Comparison of ENCODE assay signal across 16 cellular contexts in the genomic region with DNA sequence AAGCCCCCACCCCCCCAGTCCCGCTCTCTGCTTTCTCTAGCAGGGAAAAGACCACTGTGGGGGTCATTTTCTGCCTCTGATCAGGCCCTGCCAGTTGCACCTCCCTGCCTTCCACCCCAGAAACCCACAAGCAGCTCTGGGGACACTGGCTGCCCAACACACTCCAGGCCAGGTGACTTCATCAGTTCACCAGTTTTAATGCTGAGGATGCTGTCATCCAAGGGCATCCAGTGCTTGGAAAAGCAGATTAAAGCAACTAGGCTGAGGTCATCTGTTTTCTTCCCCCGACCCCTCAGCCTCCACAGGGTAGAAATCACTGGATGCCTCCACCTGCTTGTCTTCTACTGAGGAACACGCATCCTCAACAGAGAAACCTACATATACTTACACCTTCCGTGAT.
A peak's percentile ranks its signal among the peaks of the same experiment; 100 is the strongest.
DNase-seq lines count a peak whose midpoint lies in the region; ATAC-seq, FAIRE-seq and TF ChIP-seq lines count a peak whose summit lies in the region.
"Had no signal": no experiment of that assay in that cellular context is flagged by ENCODE, and none has a peak within 500 bp of the region (broad histone marks: within the 10 kb centered on the region; RNA-seq: fewer than 3 reads in every experiment).

No MANE protein-coding gene starts in this region.

- H3K56ac ChIP-seq in H9 (ENCODE audit: insufficient read length, low read depth, low read length) = no peak overlapping the region

- H3K23me2 ChIP-seq in H9 (ENCODE audit: insufficient read length, low read depth, low read length, poor library complexity, severe bottlenecking) = no peaks in the 10 kb centered on the region

- no peak overlapping the region for H3K14ac ChIP-seq in H9 (ENCODE audit: insufficient read depth, low read length)
- H3K14ac ChIP-seq in neuronal stem cell (ENCODE audit: low read length) = no peak overlapping the region

- H3T11ph ChIP-seq in H9 (ENCODE audit: low read length) = no peak overlapping the region

- H4K20me1 ChIP-seq in H9 (ENCODE audit: control insufficient read depth, insufficient read depth, insufficient read length) = no peaks in the 10 kb centered on the region

- no peak for ATAC-seq in GM21825 (IDR thresholded peaks at IDR 0.05; ENCODE audit: unreplicated experiment)

- H3K79me1 ChIP-seq in H9 (ENCODE audit: insufficient read depth, low read depth, low read length, poor library complexity, severe bottlenecking) = no peaks in the 10 kb centered on the region
- no peaks in the 10 kb centered on the region for H3K79me1 ChIP-seq in neuronal stem cell (ENCODE audit: low read depth, low read length)

- no peaks in the 10 kb centered on the region for H3K9me3 ChIP-seq in H9 (ENCODE audit: control insufficient read depth, low read depth, low read length)
- H3K9me3 ChIP-seq in esophagus muscularis mucosa = no peaks in the 10 kb centered on the region
- no peaks in the 10 kb centered on the region for H3K9me3 ChIP-seq in neuronal stem cell (replicated peaks in 1 of 2; ENCODE audit: control insufficient read depth in 2 of 2, insufficient read depth in 1 of 2, low read depth in 1 of 2, low read length in 2 of 2)

- H3K36me3 Mint-ChIP-seq in H9 (ENCODE audit: insufficient read depth in 1 of 3, low read depth in 3 of 3) = no peaks in the 10 kb centered on the region; a peak in 1 of 7 replicates

- H2BK12ac ChIP-seq in H9 (ENCODE audit: insufficient read length, low read depth, low read length) (no peak overlapping the region), neuronal stem cell (ENCODE audit: low read length) (no peak overlapping the region)

- no peak overlapping the region for H3K27ac ChIP-seq in H9 (ENCODE audit: insufficient read length, low read depth, low read length)
- no peak overlapping the region for H3K27ac ChIP-seq in esophagus muscularis mucosa (replicated peaks in 1 of 4)
- no peak overlapping the region for H3K27ac ChIP-seq in neuronal stem cell (replicated peaks; ENCODE audit: low read length)

- FAIRE-seq in HTR-8/SVneo (lab: Jason Lieb, UNC) = peak; percentile 33

- intact Hi-C loops in esophagus muscularis mucosa (cut with DNase I) = no loop called here

- H3K23ac ChIP-seq in H9 (ENCODE audit: insufficient read length, low read depth, low read length) (no peak overlapping the region), neuronal stem cell (ENCODE audit: low read depth, low read length, poor library complexity) (peak overlapping the region; percentile 60)

- H3K4ac ChIP-seq in H9 (ENCODE audit: low read depth, low read length) (no peak overlapping the region), neuronal stem cell (ENCODE audit: low read length) (no peak overlapping the region)

- H2BK15ac ChIP-seq in H9 (ENCODE audit: low read depth, low read length) = no peak overlapping the region
- H2BK15ac ChIP-seq in neuronal stem cell (ENCODE audit: low read length) = no peak overlapping the region

- H3K4me3 ChIP-seq in esophagus muscularis mucosa (no peak overlapping the region), neuronal stem cell (ENCODE audit: low read length in 2 of 2) (no peak overlapping the region)

- H3K36me3 ChIP-seq in esophagus muscularis mucosa (no peaks in the 10 kb centered on the region), neuronal stem cell (replicated peaks in 1 of 2; ENCODE audit: control insufficient read depth in 2 of 2, insufficient read depth in 2 of 2, low read length in 2 of 2) (no peaks in the 10 kb centered on the region)

- H3K4me1 Mint-ChIP-seq in H9 = peaks cover 4 to 10% of the 10 kb centered on the region in 2 experiments; a peak in 2 of 4 replicates

- H4K91ac ChIP-seq in H9 (ENCODE audit: insufficient read length, low read depth, low read length) = no peak overlapping the region
- no peak overlapping the region for H4K91ac ChIP-seq in neuronal stem cell (ENCODE audit: low read depth, low read length, poor library complexity)

- no peak overlapping the region for H2BK20ac ChIP-seq in H9 (ENCODE audit: low read depth, low read length, poor library complexity, severe bottlenecking)

- no peaks in the 10 kb centered on the region for H3K79me2 ChIP-seq in H9 (ENCODE audit: insufficient read depth, low read length)

- H2AFZ ChIP-seq in H9 (ENCODE audit: low read length) (no peak overlapping the region), neuronal stem cell (ENCODE audit: low read length) (no peak overlapping the region)

- no peak overlapping the region for H4K5ac ChIP-seq in H9 (ENCODE audit: insufficient read length, low read depth, low read length)

- H3K4me1 ChIP-seq in H9 (ENCODE audit: insufficient read depth, low read length) = no peaks in the 10 kb centered on the region
- peaks cover 19 to 39% (median 27%) of the 10 kb centered on the region in 4 donors for H3K4me1 ChIP-seq in esophagus muscularis mucosa
- H3K4me1 ChIP-seq in neuronal stem cell (ENCODE audit: control insufficient read depth in 2 of 2, insufficient read depth in 1 of 2, low read depth in 1 of 2, low read length in 2 of 2) = peaks cover 0 to 24% of the 10 kb centered on the region in 2 donors

- H3K27me3 Mint-ChIP-seq in H9 (ENCODE audit: low read depth) = peaks cover 10% of the 10 kb centered on the region

- H3K9me3 Mint-ChIP-seq in H9 = no peaks in the 10 kb centered on the region; a peak in 1 of 5 replicates

- H2BK120ac ChIP-seq in H9 (ENCODE audit: low read depth, low read length, poor library complexity, severe bottlenecking) (no peak overlapping the region), neuronal stem cell (ENCODE audit: low read depth, low read length) (no peak overlapping the region)

- DNase-seq in H9 (peak; percentile 6), HTR-8/SVneo (ENCODE audit: insufficient read length, low spot score) (no peak), esophagus muscularis mucosa (ENCODE audit: extremely low spot score) (peak; percentile 78), neuronal stem cell (ENCODE audit: low spot score) (no peak), DMS114 treated with DMSO at 0.1 percent for 48 hours (lab: John Stamatoyannopoulos, UW; ENCODE audit: unreplicated experiment) (no peak), HUDEP-2 (lab: John Stamatoyannopoulos, UW; ENCODE audit: unreplicated experiment in 76 of 76) (no peak)
- DNase-seq: ACHN; COR-L47; DMS153; HCEC 1CT; NCI-H1417 treated with DMSO at 0.1 percent for 48 hours; NCI-H1930; NCI-H446; NK-92 treated with Interleukin-12 subunit alpha and Interleukin-12 subunit beta, amount 100 ng/mL, for 24 hours; SHP77 had no signal

- H4K8ac ChIP-seq in H9 (replicated peaks; ENCODE audit: insufficient read length, low read depth, low read length) (no peak overlapping the region), neuronal stem cell (ENCODE audit: low read depth, low read length) (no peak overlapping the region)

- no peak overlapping the region for H2AK5ac ChIP-seq in H9 (ENCODE audit: insufficient read length, low read length)
- H2AK5ac ChIP-seq in neuronal stem cell (ENCODE audit: low read depth, low read length) = no peak overlapping the region

- WGBS in H9 (ENCODE audit: extremely low coverage, insufficient read length, low lambda C conversion rate) = no CpG with 5 or more reads among the region's 4 CpGs
- WGBS in esophagus muscularis mucosa = 96% methylated on average over 4 of the region's 4 CpGs
- WGBS in neuronal stem cell (ENCODE audit: extremely low coverage in 2 of 2, insufficient read length in 2 of 2, insufficient replicate concordance in 1 of 2), 2 donors = no CpG with 5 or more reads among the region's 4 CpGs

- TF ChIP-seq EP300 in esophagus muscularis mucosa (IDR thresholded peaks at IDR 0.05) = no peak

- H3K9ac ChIP-seq in H9 (ENCODE audit: extremely low read depth, insufficient read length, low read length) = no peak overlapping the region
- H3K9ac ChIP-seq in neuronal stem cell (ENCODE audit: low read depth, low read length, poor library complexity) = no peak overlapping the region

- no peak for TF ChIP-seq POLR2A in esophagus muscularis mucosa (IDR thresholded peaks at IDR 0.05; ENCODE audit: low read depth)

- no peak overlapping the region for H3K27ac Mint-ChIP-seq in H9

- TF ChIP-seq CTCF in H9 (conservative IDR thresholded peaks at IDR 0.05) = no peak
- no peak for TF ChIP-seq CTCF in esophagus muscularis mucosa (IDR thresholded peaks at IDR 0.05)

- H2BK5ac ChIP-seq in H9 (ENCODE audit: insufficient read length, low read length) = no peak overlapping the region
- H2BK5ac ChIP-seq in neuronal stem cell (ENCODE audit: low read length) = no peak overlapping the region

- H3K27me3 ChIP-seq in H9 (ENCODE audit: insufficient read depth, low read length) = no peaks in the 10 kb centered on the region
- H3K27me3 ChIP-seq in esophagus muscularis mucosa = no peaks in the 10 kb centered on the region
- H3K27me3 ChIP-seq in neuronal stem cell (ENCODE audit: control insufficient read depth in 3 of 3, insufficient read depth in 3 of 3, low read depth in 1 of 3, low read length in 3 of 3) = no peaks in the 10 kb centered on the region

- H3K4me2 ChIP-seq in H9 (ENCODE audit: insufficient read depth, insufficient read length, low read length) (no peak overlapping the region), neuronal stem cell (ENCODE audit: insufficient read depth, low read length, poor library complexity, severe bottlenecking) (no peak overlapping the region)

- H3K18ac ChIP-seq in H9 (ENCODE audit: insufficient read length, low read depth, low read length) (no peak overlapping the region), neuronal stem cell (ENCODE audit: low read length) (no peak overlapping the region)

- no peak overlapping the region for H3K4me3 Mint-ChIP-seq in H9

Comparison
In these comparisons a context has a peak if more than half of its experiments do, and no peak if none do; other contexts are left out.
1. DNase-seq: peak in H9 (single experiment) and esophagus muscularis mucosa (single experiment); none in HTR-8/SVneo (single experiment), neuronal stem cell (single experiment), DMS114 treated with DMSO at 0.1 percent for 48 hours (single experiment) and HUDEP-2 (0 of 76).